In the genomic region with DNA sequence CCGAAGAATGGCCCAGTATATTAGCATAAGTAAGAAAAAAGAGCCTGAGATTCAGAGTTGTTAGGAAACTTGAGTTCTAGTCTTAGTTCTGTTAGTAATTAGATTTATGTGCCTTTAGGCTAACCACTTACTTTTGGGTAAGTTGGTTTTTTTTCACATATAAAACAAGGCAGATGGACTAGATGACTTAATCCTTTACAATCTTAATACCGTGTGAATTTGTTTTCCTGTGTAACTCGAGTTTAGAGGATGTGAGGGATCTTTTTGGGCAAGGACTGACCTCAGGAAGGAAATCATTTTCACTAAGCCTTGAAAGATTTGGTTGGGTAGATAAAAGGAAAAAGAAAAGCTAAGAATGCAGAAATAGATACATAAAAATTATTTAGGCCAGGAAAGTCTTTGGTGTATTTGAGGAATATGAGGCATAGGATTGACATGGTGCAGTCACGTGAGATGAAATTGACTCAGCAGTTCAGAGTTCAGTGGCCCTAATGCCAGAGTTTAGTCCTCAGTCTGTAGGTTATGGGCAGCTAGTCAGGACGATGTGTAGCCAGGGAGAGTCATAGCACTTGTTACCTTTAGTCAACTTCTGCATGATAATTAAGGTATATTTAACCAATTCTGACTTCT, we compare ENCODE assay signal across 9 cellular contexts. TPM values are rescaled to one million over a fixed set of nuclear protein-coding genes. Genes with fewer than 3 reads are reported as not detected.
DNase-seq lines count a peak whose midpoint lies in the region; ATAC-seq lines count a peak whose summit lies in the region.
"Had no signal": no experiment of that assay in that cellular context is flagged by ENCODE, and none has a peak within 500 bp of the region (broad histone marks: within the 10 kb centered on the region; RNA-seq: fewer than 3 reads in every experiment).

No MANE protein-coding gene starts in this region.

- no peaks in the 10 kb centered on the region for H3K36me3 ChIP-seq in CD8-positive, alpha-beta memory T cell (ENCODE audit: insufficient read depth, low read length)

- H3K27ac Mint-ChIP-seq in CD8-positive, alpha-beta memory T cell, result peak overlapping the region; percentile 22 to 89 (median 73)
- H3K27ac Mint-ChIP-seq in naive thymus-derived CD8-positive, alpha-beta T cell, result peak overlapping the region; percentile 5 to 84 (median 34)

- no peaks in the 10 kb centered on the region for H3K9me3 Mint-ChIP-seq in CD8-positive, alpha-beta memory T cell
- no peaks in the 10 kb centered on the region for H3K9me3 Mint-ChIP-seq in naive thymus-derived CD8-positive, alpha-beta T cell

- H3K4me1 ChIP-seq in CD8-positive, alpha-beta memory T cell (ENCODE audit: insufficient read depth, low read length), result peaks cover 58% of the 10 kb centered on the region

- H3K36me3 Mint-ChIP-seq in CD8-positive, alpha-beta memory T cell, result peaks cover 0 to 33% (median 5%) of the 10 kb centered on the region in 3 donors
- peaks cover 0 to 32% (median 9%) of the 10 kb centered on the region in 3 donors for H3K36me3 Mint-ChIP-seq in naive thymus-derived CD8-positive, alpha-beta T cell

- H3K4me3 ChIP-seq in CD8-positive, alpha-beta memory T cell (ENCODE audit: low read length), result no peak overlapping the region

- DNase-seq in CD8-positive, alpha-beta memory T cell, result no peak
- DNase-seq in NCI-H82 treated with DMSO at 0.1 percent for 48 hours (lab: John Stamatoyannopoulos, UW; ENCODE audit: unreplicated experiment), result peak; percentile 45
- DNase-seq in naive thymus-derived CD8-positive, alpha-beta T cell, result no peak
- no peak for DNase-seq in GF-D8 (lab: John Stamatoyannopoulos, UW)
- no peak for DNase-seq in NCI-H2029 treated with DMSO at 0.1 percent for 48 hours (lab: John Stamatoyannopoulos, UW)
- no peak for DNase-seq in GOT3 (lab: John Stamatoyannopoulos, UW)

- peak overlapping the region in 5 of 7 donors; percentile 14 to 75 (median 39) for H3K4me3 Mint-ChIP-seq in CD8-positive, alpha-beta memory T cell
- peak overlapping the region in 8 of 10 donors; percentile 7 to 53 (median 28) for H3K4me3 Mint-ChIP-seq in naive thymus-derived CD8-positive, alpha-beta T cell
- H3K4me3 Mint-ChIP-seq: brain had no signal

- H3K27me3 Mint-ChIP-seq in CD8-positive, alpha-beta memory T cell, result no peaks in the 10 kb centered on the region
- no peaks in the 10 kb centered on the region for H3K27me3 Mint-ChIP-seq in naive thymus-derived CD8-positive, alpha-beta T cell
- H3K27me3 Mint-ChIP-seq: brain had no signal

- peaks cover 69 to 89% (median 88%) of the 10 kb centered on the region in 3 donors for H3K4me1 Mint-ChIP-seq in CD8-positive, alpha-beta memory T cell
- peaks cover 41 to 89% (median 80%) of the 10 kb centered on the region in 4 donors for H3K4me1 Mint-ChIP-seq in naive thymus-derived CD8-positive, alpha-beta T cell

- CTCF ChIA-PET in CD8-positive, alpha-beta memory T cell (lab: Charles Lee), result no interaction called here

- H3K27ac ChIP-seq in CD8-positive, alpha-beta memory T cell (ENCODE audit: low read depth, low read length), result no peak overlapping the region
- H3K27ac ChIP-seq in cingulate gyrus (ENCODE audit: low read depth, low read length), result peak overlapping the region; percentile 95

- ATAC-seq in naive thymus-derived CD8-positive, alpha-beta T cell, result no peak
- no peak for ATAC-seq in GM18909 (IDR thresholded peaks at IDR 0.05; ENCODE audit: poor library complexity, unreplicated experiment)

- H3K9me3 ChIP-seq in CD8-positive, alpha-beta memory T cell (ENCODE audit: low read length), result no peaks in the 10 kb centered on the region

- H3K27me3 ChIP-seq in CD8-positive, alpha-beta memory T cell (ENCODE audit: insufficient read depth, low read length, poor library complexity, severe bottlenecking), result no peaks in the 10 kb centered on the region

- POLR2A ChIA-PET in CD8-positive, alpha-beta memory T cell (lab: Charles Lee), result no interaction called here
- POLR2A ChIA-PET in naive thymus-derived CD8-positive, alpha-beta T cell (lab: Charles Lee), result no interaction called here

RNA-seq across cellular contexts. Expression of a gene that starts 34.6 kb away (rescaled TPM):
- total RNA-seq in CD8-positive, alpha-beta memory T cell, result 10 to 100 TPM; 81.2 to 85.4 TPM
- polyA plus RNA-seq in CD8-positive, alpha-beta memory T cell, result 38.0 TPM
- 10 to 100 TPM; 76.6 to 81.0 TPM for total RNA-seq in naive thymus-derived CD8-positive, alpha-beta T cell
- 10 to 100 TPM; 28.4 to 30.3 (median 30.1) TPM for polyA plus RNA-seq in naive thymus-derived CD8-positive, alpha-beta T cell
